8 cellular contexts compared by ENCODE assay signal in the genomic region with DNA sequence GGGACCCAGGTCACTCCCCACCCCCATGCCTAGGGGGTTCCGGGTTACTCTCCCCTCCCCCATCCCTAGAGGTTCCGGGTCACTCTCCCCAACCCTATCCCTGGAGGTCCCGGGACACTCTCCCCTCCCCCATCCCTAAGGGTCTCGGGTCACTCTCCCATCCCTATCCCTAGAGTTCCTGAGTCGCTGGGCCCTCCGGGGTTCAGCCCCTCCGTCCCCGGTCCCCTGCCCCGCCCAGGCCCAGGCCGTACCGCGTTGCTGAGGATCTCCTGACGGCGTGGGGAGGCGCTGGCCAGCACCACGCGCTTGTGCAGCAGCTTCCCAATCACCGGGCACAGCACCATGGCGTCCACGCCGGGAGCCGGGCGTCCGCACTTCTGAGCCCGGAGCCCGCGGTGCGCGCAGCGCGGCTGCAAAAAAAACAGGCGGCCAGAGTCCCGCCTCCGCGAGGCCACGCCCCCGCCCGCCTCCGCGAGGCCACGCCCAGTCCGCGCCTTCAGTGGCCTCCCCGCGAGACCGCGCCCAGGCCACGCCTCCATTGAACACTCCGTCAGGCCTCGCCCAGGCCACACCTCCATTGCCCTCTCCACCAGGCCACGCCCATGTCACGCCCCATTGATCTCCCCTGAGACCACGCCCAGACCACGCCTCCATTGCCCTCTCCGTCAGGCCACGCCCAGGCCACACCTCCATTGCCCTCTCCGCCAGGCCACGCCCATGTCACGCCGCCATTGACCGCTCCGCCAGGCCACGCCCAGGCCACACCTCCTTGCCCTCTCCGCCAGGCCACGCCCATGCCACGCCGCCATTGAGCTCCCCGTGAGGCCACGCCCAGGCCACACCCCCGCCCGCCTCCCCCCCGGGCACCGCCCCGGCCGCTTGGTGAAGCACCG.
DNase-seq lines count a peak whose midpoint lies in the region; ATAC-seq and TF ChIP-seq lines count a peak whose summit lies in the region.

A gene with protein sequence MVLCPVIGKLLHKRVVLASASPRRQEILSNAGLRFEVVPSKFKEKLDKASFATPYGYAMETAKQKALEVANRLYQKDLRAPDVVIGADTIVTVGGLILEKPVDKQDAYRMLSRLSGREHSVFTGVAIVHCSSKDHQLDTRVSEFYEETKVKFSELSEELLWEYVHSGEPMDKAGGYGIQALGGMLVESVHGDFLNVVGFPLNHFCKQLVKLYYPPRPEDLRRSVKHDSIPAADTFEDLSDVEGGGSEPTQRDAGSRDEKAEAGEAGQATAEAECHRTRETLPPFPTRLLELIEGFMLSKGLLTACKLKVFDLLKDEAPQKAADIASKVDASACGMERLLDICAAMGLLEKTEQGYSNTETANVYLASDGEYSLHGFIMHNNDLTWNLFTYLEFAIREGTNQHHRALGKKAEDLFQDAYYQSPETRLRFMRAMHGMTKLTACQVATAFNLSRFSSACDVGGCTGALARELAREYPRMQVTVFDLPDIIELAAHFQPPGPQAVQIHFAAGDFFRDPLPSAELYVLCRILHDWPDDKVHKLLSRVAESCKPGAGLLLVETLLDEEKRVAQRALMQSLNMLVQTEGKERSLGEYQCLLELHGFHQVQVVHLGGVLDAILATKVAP (minus strand): TSS at position 413 of the 893 bp plus-strand sequence. CDS start 69 bp downstream, at position 344.

- in situ Hi-C loops in T47D (cut with HindIII; ENCODE audit: low pct_unique_long_range_greater_than_20kb, low sequenced_read_pairs): no loop called here

- ATAC-seq in HG03060 (IDR thresholded peaks at IDR 0.05; ENCODE audit: low read depth, unreplicated experiment): peak; percentile 46

- peak; percentile 96 for TF ChIP-seq POLR2A in GM18526 (IDR thresholded peaks at IDR 0.05; ENCODE audit: extremely low read depth, insufficient read length)

- DNase-seq in T-helper 1 cell (peak; percentile 99 to 100 (median 100)), T47D (ENCODE audit: low read depth in 1 of 2, low spot score in 1 of 2) (peak; percentile 88 to 96), iPS-NIHi7 (ENCODE audit: extremely low spot score) (peak; percentile 98), NCI-H2196 treated with DMSO at 0.1 percent for 48 hours (lab: John Stamatoyannopoulos, UW; ENCODE audit: unreplicated experiment) (no peak), amniotic stem cell (lab: John Stamatoyannopoulos, UW) (no peak)
- DNase-seq in stimulated activated CD4-positive, alpha-beta T cell treated with anti-CD3 and anti-CD28 coated beads, Interleukin-12 subunit alpha, Interleukin-12 subunit beta, amount 100 ng/mL, for 4 hours: peak; percentile 100

Comparison
In these comparisons a context has a peak if more than half of its experiments do, and no peak if none do; other contexts are left out.
1. DNase-seq: peak in T-helper 1 cell (5 of 5), T47D (2 of 2), iPS-NIHi7 (single experiment) and stimulated activated CD4-positive, alpha-beta T cell treated with anti-CD3 and anti-CD28 coated beads, Interleukin-12 subunit alpha, Interleukin-12 subunit beta, amount 100 ng/mL, for 4 hours (single experiment); none in NCI-H2196 treated with DMSO at 0.1 percent for 48 hours (single experiment) and amniotic stem cell (single experiment).